8 cellular contexts compared by ENCODE assay signal in the genomic region with DNA sequence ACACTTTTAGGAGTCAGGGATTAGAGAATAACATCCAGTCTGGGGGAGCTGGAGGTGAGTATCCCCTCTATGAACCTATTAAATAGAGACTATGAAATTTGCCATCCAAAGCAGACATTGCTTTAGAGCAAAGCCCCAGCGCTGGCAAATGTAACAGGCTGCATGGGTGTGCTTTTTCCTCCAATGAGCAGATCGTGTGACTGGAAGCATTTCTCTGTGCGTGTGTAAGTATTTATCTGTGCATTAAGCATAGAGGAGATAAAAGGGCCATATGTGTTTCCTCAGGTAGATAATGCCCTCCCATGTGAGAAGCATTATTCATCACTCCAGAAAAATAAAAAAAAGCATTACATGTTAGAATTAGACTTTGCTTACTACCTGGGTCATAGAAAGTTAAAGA. TPM values are rescaled to one million over a fixed set of nuclear protein-coding genes. Genes with fewer than 3 reads are reported as not detected.
DNase-seq lines count a peak whose midpoint lies in the region; ATAC-seq and TF ChIP-seq lines count a peak whose summit lies in the region.

No MANE protein-coding gene starts in this region.

- H3K27ac Mint-ChIP-seq in CD4-positive, alpha-beta T cell: peak overlapping the region; percentile 87

- peak overlapping the region; percentile 87 for H3K4me3 Mint-ChIP-seq in CD4-positive, alpha-beta T cell

- no peak for TF ChIP-seq CTCF in CD4-positive, alpha-beta T cell (IDR thresholded peaks at IDR 0.05)
- TF ChIP-seq CTCF in NB4 (IDR thresholded peaks at IDR 0.05; ENCODE audit: low read depth, low read length): no peak
- TF ChIP-seq CTCF in spleen (IDR thresholded peaks at IDR 0.05 in 8 of 11, conservative IDR thresholded peaks at IDR 0.05 in 3 of 11): no peak

- H3K36me3 Mint-ChIP-seq in CD4-positive, alpha-beta T cell (ENCODE audit: low read depth): no peaks in the 10 kb centered on the region

- DNase-seq in CD4-positive, alpha-beta T cell: peak in 1 of 10 experiments; percentile 2
- DNase-seq in NB4 (ENCODE audit: low read depth) (peak; percentile 63), spleen (peak; percentile 68), DMS114 treated with DMSO at 0.1 percent for 48 hours (lab: John Stamatoyannopoulos, UW; ENCODE audit: unreplicated experiment) (no peak), NCI-H446 (lab: John Stamatoyannopoulos, UW) (no peak)
- DNase-seq in activated CD4-positive, alpha-beta T cell treated with anti-CD3 and anti-CD28 coated beads for 4 hours: no peak

- no peaks in the 10 kb centered on the region for H3K9me3 ChIP-seq in CD4-positive, alpha-beta T cell (ENCODE audit: control insufficient read depth, low read length)
- H3K9me3 ChIP-seq in esophagus (ENCODE audit: control insufficient read depth in 2 of 2, insufficient read depth in 1 of 2, low read depth in 1 of 2, low read length in 1 of 2) (no peaks in the 10 kb centered on the region), spleen (no peaks in the 10 kb centered on the region)

- TF ChIP-seq POLR2A in NB4 (IDR thresholded peaks at IDR 0.05; ENCODE audit: extremely low read depth, insufficient read length): no peak
- no peak for TF ChIP-seq POLR2A in spleen (IDR thresholded peaks at IDR 0.05)

- no peaks in the 10 kb centered on the region for H3K9me3 Mint-ChIP-seq in CD4-positive, alpha-beta T cell

- H3K27me3 ChIP-seq in CD4-positive, alpha-beta T cell (ENCODE audit: control insufficient read depth, insufficient read depth, low read length): no peaks in the 10 kb centered on the region
- H3K27me3 ChIP-seq in esophagus (ENCODE audit: control insufficient read depth in 1 of 2, insufficient read depth in 2 of 2, low read length in 2 of 2) (no peaks in the 10 kb centered on the region), spleen (replicated peaks in 1 of 7) (no peaks in the 10 kb centered on the region)

- CTCF ChIA-PET in CD4-positive, alpha-beta T cell (lab: Charles Lee): interaction anchor here (1.1 kb wide), 1 partner anchor 11 kb away, joined by 3 read pairs; no protein-coding TSS in a partner anchor

- no peaks in the 10 kb centered on the region for H3K27me3 Mint-ChIP-seq in CD4-positive, alpha-beta T cell

- 32 to 36% methylated on average over 3 of the region's 3 CpGs for WGBS in esophagus, 2 donors
- WGBS in spleen, 5 donors: 6 to 21% (median 12%) methylated on average over 3 of the region's 3 CpGs

- POLR2A ChIA-PET in CD4-positive, alpha-beta T cell (lab: Charles Lee): interaction anchor here (0.9 to 1.3 kb wide), 2 partner anchors 47 to 52 kb away, joined by 5 to 6 read pairs; a partner anchor contains a TSS

- H3K36me3 ChIP-seq in esophagus (ENCODE audit: control insufficient read depth in 2 of 2, insufficient read depth in 2 of 2, low read length in 1 of 2): no peaks in the 10 kb centered on the region
- no peaks in the 10 kb centered on the region for H3K36me3 ChIP-seq in spleen

- H3K4me1 Mint-ChIP-seq in CD4-positive, alpha-beta T cell (ENCODE audit: low read depth): peaks cover 59% of the 10 kb centered on the region

- peak; percentile 46 for ATAC-seq in CD4-positive, alpha-beta T cell (ENCODE audit: poor library complexity)
- peak; percentile 21 for ATAC-seq in GM21515 (IDR thresholded peaks at IDR 0.05; ENCODE audit: unreplicated experiment)

- intact Hi-C loops in CD4-positive, alpha-beta T cell (cut with DNase I, micrococcal nuclease): loop anchor here (10.0 kb wide), 1 partner anchor 46 kb away; no protein-coding TSS in a partner anchor
- intact Hi-C loops in spleen (cut with DNase I; ENCODE audit: low total_unique reads): no loop called here

- H3K4me1 ChIP-seq in esophagus (ENCODE audit: control insufficient read depth in 2 of 2, insufficient read depth in 2 of 2, low read length in 1 of 2) (peaks cover 0 to 6% of the 10 kb centered on the region in 2 donors), spleen (peaks cover 11 to 91% (median 48%) of the 10 kb centered on the region in 6 donors)

- peak overlapping the region; percentile 29 for H3K27ac ChIP-seq in CD4-positive, alpha-beta T cell (ENCODE audit: low read depth, low read length)
- no peak overlapping the region for H3K27ac ChIP-seq in esophagus (ENCODE audit: low read depth in 2 of 2, low read length in 1 of 2)
- H3K27ac ChIP-seq in spleen: peak overlapping the region; percentile 60 to 96 (median 88)

- peak overlapping the region; percentile 77 for H3K4me3 ChIP-seq in NB4 (ENCODE audit: low read depth, low read length)
- H3K4me3 ChIP-seq in esophagus (ENCODE audit: low read depth in 1 of 2, low read length in 2 of 2): peak overlapping the region; percentile 30 to 32
- peak overlapping the region; percentile 24 to 68 (median 51) for H3K4me3 ChIP-seq in spleen

RNA-seq across cellular contexts. Expression of a gene that starts 0.9 kb away (rescaled TPM):
- 1 to 10 TPM; 1.6 to 1.8 TPM for total RNA-seq in CD4-positive, alpha-beta T cell
- under 1 TPM; 0.41 to 0.92 TPM for polyA plus RNA-seq in esophagus
- total RNA-seq in spleen: 10 to 100 TPM; 22.8 to 82.1 (median 40.2) TPM
- polyA plus RNA-seq in spleen: 10 to 100 TPM in 1 of 3 donors, 1 to 10 TPM in 2; 7.7 to 15.2 (median 7.9) TPM

RNA-seq across cellular contexts. Expression of a gene that starts 52.2 kb away (rescaled TPM):
- total RNA-seq in CD4-positive, alpha-beta T cell: 10 to 100 TPM; 18.0 to 18.6 TPM
- polyA plus RNA-seq in esophagus (1 to 10 TPM; 2.3 to 3.9 TPM), spleen (1 to 10 TPM; 4.8 to 6.3 (median 4.9) TPM)
- 10 to 100 TPM; 12.0 to 22.6 (median 14.2) TPM for total RNA-seq in spleen

RNA-seq across cellular contexts. Expression of a gene that starts 55.1 kb away (rescaled TPM):
- 1 to 10 TPM; 1.5 to 1.6 TPM for total RNA-seq in CD4-positive, alpha-beta T cell
- polyA plus RNA-seq in esophagus (1 to 10 TPM; 3.3 to 5.2 TPM), spleen (10 to 100 TPM in 1 of 3 donors, 1 to 10 TPM in 2; 9.7 to 10.0 (median 9.9) TPM)
- total RNA-seq in spleen: 10 to 100 TPM; 10.1 to 16.0 (median 14.8) TPM

Comparison
In these comparisons a context has a peak if more than half of its experiments do, and no peak if none do; other contexts are left out.
1. DNase-seq: peak in NB4 (single experiment) and spleen (single experiment); none in DMS114 treated with DMSO at 0.1 percent for 48 hours (single experiment), NCI-H446 (0 of 2) and activated CD4-positive, alpha-beta T cell treated with anti-CD3 and anti-CD28 coated beads for 4 hours (0 of 2).
2. H3K27ac ChIP-seq: peak in CD4-positive, alpha-beta T cell (single experiment) and spleen (8 of 8); none in esophagus (0 of 2).
3. RNA of a gene that starts 0.9 kb away (total RNA-seq): 22.8 to 82.1 TPM in spleen; 1.6 to 1.8 TPM in CD4-positive, alpha-beta T cell; every median in the first group is over 4 times any median in the second.
4. RNA of a gene that starts 55.1 kb away (total RNA-seq): 10.1 to 16.0 TPM in spleen; 1.5 to 1.6 TPM in CD4-positive, alpha-beta T cell; every median in the first group is over 4 times any median in the second.
5. Peak in every context shown above with its lines, with median percentiles within 50 percentile points of each other: H3K4me3 ChIP-seq.